In the genomic region with DNA sequence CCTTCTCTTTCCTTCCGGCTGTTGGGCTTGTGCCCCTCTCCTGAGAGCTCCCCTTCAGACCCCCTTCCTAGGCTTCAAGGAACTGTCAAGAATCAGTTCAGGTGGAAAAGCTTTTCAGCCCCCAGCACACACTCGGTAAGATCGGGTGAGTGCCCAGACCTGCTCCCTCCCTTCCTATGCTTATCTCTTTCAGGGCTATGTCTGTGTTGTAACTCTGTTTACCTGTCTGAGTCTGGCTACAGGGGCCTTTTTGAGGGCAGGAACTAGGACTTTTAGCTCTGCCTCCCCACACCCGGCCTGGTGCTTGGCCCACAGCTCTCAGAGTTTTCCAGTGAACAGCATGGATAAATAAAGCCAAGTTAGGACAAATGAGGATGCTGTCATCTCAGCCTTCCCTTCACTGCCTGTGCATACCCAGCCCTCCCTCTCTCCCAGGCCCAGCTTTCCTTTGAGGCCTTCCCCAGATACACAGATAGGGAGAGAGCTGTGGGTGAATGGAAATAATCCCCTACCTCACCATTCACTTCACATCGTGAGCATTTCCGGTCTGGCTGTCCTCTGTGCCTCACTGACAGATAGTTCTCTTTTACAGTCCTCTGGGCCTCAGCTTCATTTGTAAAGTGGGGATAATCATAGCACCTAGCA, we compare ENCODE assay signal across 1 cellular context.
TF ChIP-seq lines count a peak whose summit lies in the region.

No MANE protein-coding gene starts in this region.

TF ChIP-seq in HepG2, 621 proteins besides CTCF, POLR2A, EP300 and RAD21 (continued from another document and continues in another):
- TF ChIP-seq YY1 (IDR thresholded peaks at IDR 0.05; ENCODE audit: insufficient read depth, insufficient replicate concordance, low read depth, low read length) (no peak), MXD3 (CRISPR knock-in tag; IDR thresholded peaks at IDR 0.05) (no peak), HNRNPL (IDR thresholded peaks at IDR 0.05; ENCODE audit: low read depth, low read length) (no peak), EEA1 (CRISPR knock-in tag; IDR thresholded peaks at IDR 0.05; ENCODE audit: borderline replicate concordance) (no peak), ZNF570 (CRISPR knock-in tag; IDR thresholded peaks at IDR 0.05; ENCODE audit: borderline replicate concordance) (no peak), ZNF670 (CRISPR knock-in tag; IDR thresholded peaks at IDR 0.05; ENCODE audit: borderline replicate concordance) (no peak), ZMYM2 (CRISPR knock-in tag; IDR thresholded peaks at IDR 0.05) (peak; percentile 55), NAIF1 (CRISPR knock-in tag; IDR thresholded peaks at IDR 0.05; ENCODE audit: borderline replicate concordance) (peak; percentile 77; the same call in 1 of the 2 replicates), SMAD3 (CRISPR knock-in tag; IDR thresholded peaks at IDR 0.05) (peak; percentile 80; the same call in 1 of the 2 replicates), TGIF2 (CRISPR knock-in tag; IDR thresholded peaks at IDR 0.05) (peak; percentile 96), ZNF333 (CRISPR knock-in tag; IDR thresholded peaks at IDR 0.05; ENCODE audit: borderline replicate concordance) (no peak), BHLHE40 (IDR thresholded peaks at IDR 0.05; ENCODE audit: low read length) (no peak), NFE2L1 (CRISPR knock-in tag; IDR thresholded peaks at IDR 0.05; ENCODE audit: borderline replicate concordance) (no peak), TBX3 (IDR thresholded peaks at IDR 0.05; ENCODE audit: borderline replicate concordance) (no peak), ATF7-NPFF (CRISPR knock-in tag; IDR thresholded peaks at IDR 0.05; ENCODE audit: low read depth) (no peak; the same call in none of the 2 replicates), ZNF710 (CRISPR knock-in tag; IDR thresholded peaks at IDR 0.05; ENCODE audit: borderline replicate concordance) (peak; percentile 92; the same call in 1 of the 2 replicates), NR2C2 (CRISPR knock-in tag; IDR thresholded peaks at IDR 0.05; ENCODE audit: borderline replicate concordance) (peak; percentile 33; the same call in 1 of the 2 replicates), ZNF564 (CRISPR knock-in tag; IDR thresholded peaks at IDR 0.05) (no peak; the same call in 1 of the 2 replicates), CERS6 (CRISPR knock-in tag; IDR thresholded peaks at IDR 0.05) (no peak), ZNF10 (CRISPR knock-in tag; IDR thresholded peaks at IDR 0.05; ENCODE audit: borderline replicate concordance, low read depth) (no peak), TAF1 (CRISPR knock-in tag; IDR thresholded peaks at IDR 0.05) (peak; percentile 21; the same call in 1 of the 2 replicates), SNAPC2 (CRISPR knock-in tag; IDR thresholded peaks at IDR 0.05) (no peak), ISX (CRISPR knock-in tag; conservative IDR thresholded peaks at IDR 0.05) (no peak), PLSCR1 (CRISPR knock-in tag; IDR thresholded peaks at IDR 0.05; ENCODE audit: borderline replicate concordance) (no peak), MAFF (IDR thresholded peaks at IDR 0.05; ENCODE audit: low read depth, low read length) (no peak), RNF219 (CRISPR knock-in tag; IDR thresholded peaks at IDR 0.05) (peak; percentile 81), NRL (CRISPR knock-in tag; IDR thresholded peaks at IDR 0.05; ENCODE audit: borderline replicate concordance) (no peak), ZNF12 (CRISPR knock-in tag; IDR thresholded peaks at IDR 0.05) (peak; percentile 29), ZNF781 (CRISPR knock-in tag; IDR thresholded peaks at IDR 0.05; ENCODE audit: borderline replicate concordance, not compliant biosample characterization) (no peak), GTF2F1 (IDR thresholded peaks at IDR 0.05; ENCODE audit: low read length) (no peak), ZNF780A (CRISPR knock-in tag; IDR thresholded peaks at IDR 0.05) (no peak), RFXANK (CRISPR knock-in tag; IDR thresholded peaks at IDR 0.05) (no peak), ZNF549 (CRISPR knock-in tag; IDR thresholded peaks at IDR 0.05) (no peak), ZNF501 (CRISPR knock-in tag; IDR thresholded peaks at IDR 0.05) (peak; percentile 59; the same call in 1 of the 2 replicates), CENPT (CRISPR knock-in tag; IDR thresholded peaks at IDR 0.05; ENCODE audit: low read depth) (no peak), ZFP1 (CRISPR knock-in tag; IDR thresholded peaks at IDR 0.05) (peak; percentile 72; the same call in 1 of the 2 replicates), CBFB (CRISPR knock-in tag; IDR thresholded peaks at IDR 0.05) (peak; percentile 45; the same call in 1 of the 2 replicates), STAG1 (CRISPR knock-in tag; IDR thresholded peaks at IDR 0.05) (peak; percentile 31; the same call in 1 of the 2 replicates), MNT (IDR thresholded peaks at IDR 0.05) (no peak), SP2 (CRISPR knock-in tag; IDR thresholded peaks at IDR 0.05) (no peak), ZBTB8A (CRISPR knock-in tag; IDR thresholded peaks at IDR 0.05; ENCODE audit: borderline replicate concordance, low read depth) (no peak; the same call in 1 of the 2 replicates), TCF7 (IDR thresholded peaks at IDR 0.05; ENCODE audit: low read depth) (no peak; the same call in 1 of the 2 replicates), PBX2 (CRISPR knock-in tag; IDR thresholded peaks at IDR 0.05) (0 out of 2 replicates have a peak, but pooled peaks have one; percentile 17)
- TF ChIP-seq, protein P1, sequence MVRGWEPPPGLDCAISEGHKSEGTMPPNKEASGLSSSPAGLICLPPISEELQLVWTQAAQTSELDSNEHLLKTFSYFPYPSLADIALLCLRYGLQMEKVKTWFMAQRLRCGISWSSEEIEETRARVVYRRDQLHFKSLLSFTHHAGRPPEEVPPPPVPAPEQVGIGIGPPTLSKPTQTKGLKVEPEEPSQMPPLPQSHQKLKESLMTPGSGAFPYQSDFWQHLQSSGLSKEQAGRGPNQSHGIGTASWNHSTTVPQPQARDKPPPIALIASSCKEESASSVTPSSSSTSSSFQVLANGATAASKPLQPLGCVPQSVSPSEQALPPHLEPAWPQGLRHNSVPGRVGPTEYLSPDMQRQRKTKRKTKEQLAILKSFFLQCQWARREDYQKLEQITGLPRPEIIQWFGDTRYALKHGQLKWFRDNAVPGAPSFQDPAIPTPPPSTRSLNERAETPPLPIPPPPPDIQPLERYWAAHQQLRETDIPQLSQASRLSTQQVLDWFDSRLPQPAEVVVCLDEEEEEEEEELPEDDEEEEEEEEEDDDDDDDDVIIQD (CRISPR knock-in tag; IDR thresholded peaks at IDR 0.05; ENCODE audit: low read depth) = peak; percentile 33; the same call in 1 of the 2 replicates
- TF ChIP-seq, protein P2, sequence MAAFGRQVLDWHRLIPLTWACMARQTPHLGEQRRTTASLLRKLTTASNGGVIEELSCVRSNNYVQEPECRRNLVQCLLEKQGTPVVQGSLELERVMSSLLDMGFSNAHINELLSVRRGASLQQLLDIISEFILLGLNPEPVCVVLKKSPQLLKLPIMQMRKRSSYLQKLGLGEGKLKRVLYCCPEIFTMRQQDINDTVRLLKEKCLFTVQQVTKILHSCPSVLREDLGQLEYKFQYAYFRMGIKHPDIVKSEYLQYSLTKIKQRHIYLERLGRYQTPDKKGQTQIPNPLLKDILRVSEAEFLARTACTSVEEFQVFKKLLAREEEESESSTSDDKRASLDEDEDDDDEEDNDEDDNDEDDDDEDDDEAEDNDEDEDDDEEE (CRISPR knock-in tag; IDR thresholded peaks at IDR 0.05) = no peak
- TF ChIP-seq, protein P3, sequence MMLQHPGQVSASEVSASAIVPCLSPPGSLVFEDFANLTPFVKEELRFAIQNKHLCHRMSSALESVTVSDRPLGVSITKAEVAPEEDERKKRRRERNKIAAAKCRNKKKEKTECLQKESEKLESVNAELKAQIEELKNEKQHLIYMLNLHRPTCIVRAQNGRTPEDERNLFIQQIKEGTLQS (CRISPR knock-in tag; IDR thresholded peaks at IDR 0.05) = no peak
- TF ChIP-seq, protein P4, sequence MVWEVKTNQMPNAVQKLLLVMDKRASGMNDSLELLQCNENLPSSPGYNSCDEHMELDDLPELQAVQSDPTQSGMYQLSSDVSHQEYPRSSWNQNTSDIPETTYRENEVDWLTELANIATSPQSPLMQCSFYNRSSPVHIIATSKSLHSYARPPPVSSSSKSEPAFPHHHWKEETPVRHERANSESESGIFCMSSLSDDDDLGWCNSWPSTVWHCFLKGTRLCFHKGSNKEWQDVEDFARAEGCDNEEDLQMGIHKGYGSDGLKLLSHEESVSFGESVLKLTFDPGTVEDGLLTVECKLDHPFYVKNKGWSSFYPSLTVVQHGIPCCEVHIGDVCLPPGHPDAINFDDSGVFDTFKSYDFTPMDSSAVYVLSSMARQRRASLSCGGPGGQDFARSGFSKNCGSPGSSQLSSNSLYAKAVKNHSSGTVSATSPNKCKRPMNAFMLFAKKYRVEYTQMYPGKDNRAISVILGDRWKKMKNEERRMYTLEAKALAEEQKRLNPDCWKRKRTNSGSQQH (CRISPR knock-in tag; IDR thresholded peaks at IDR 0.05; ENCODE audit: low read depth) = peak; percentile 88; the same call in 1 of the 2 replicates
- TF ChIP-seq, protein P5, sequence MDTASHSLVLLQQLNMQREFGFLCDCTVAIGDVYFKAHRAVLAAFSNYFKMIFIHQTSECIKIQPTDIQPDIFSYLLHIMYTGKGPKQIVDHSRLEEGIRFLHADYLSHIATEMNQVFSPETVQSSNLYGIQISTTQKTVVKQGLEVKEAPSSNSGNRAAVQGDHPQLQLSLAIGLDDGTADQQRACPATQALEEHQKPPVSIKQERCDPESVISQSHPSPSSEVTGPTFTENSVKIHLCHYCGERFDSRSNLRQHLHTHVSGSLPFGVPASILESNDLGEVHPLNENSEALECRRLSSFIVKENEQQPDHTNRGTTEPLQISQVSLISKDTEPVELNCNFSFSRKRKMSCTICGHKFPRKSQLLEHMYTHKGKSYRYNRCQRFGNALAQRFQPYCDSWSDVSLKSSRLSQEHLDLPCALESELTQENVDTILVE (CRISPR knock-in tag; IDR thresholded peaks at IDR 0.05) = no peak; the same call in 1 of the 2 replicates
